ENCODE assay signal across 9 cellular contexts in the genomic region with DNA sequence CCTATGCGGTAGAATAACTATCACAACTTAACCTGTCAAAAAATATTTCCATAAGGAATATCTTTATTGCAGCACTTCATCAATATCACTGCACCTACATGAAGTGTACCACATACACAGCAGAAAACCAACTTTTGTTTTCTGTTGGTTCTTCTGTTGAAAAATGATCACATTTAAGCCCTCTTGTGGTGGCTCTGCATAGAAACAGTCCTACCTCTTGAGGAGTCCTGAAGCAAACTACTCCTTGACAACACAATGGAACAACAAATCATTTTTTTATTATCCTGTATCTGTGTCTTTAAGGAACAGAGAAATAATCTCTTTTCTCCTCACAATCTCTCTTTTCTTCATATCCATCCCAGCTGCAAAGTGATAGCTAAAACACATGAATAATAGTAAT. TPM values are rescaled to one million over a fixed set of nuclear protein-coding genes. Genes with fewer than 3 reads are reported as not detected.
DNase-seq lines count a peak whose midpoint lies in the region; ATAC-seq and TF ChIP-seq lines count a peak whose summit lies in the region.
"Had no signal": no experiment of that assay in that cellular context is flagged by ENCODE, and none has a peak within 500 bp of the region (broad histone marks: within the 10 kb centered on the region; RNA-seq: fewer than 3 reads in every experiment).

No MANE protein-coding gene starts in this region.

- H3K27me3 Mint-ChIP-seq in CD14-positive monocyte (ENCODE audit: low read depth in 3 of 3): peaks cover 0 to 8% (median 1%) of the 10 kb centered on the region in 3 donors
- H3K27me3 Mint-ChIP-seq in activated CD8-positive, alpha-beta memory T cell treated with anti-CD3 and anti-CD28 coated beads, Interleukin-2, amount 10 ng/mL, durations not matched to agents 7 days and 5 days: peaks cover 5% of the 10 kb centered on the region
- H3K27me3 Mint-ChIP-seq in activated T-helper 2 cell treated with anti-CD3 and anti-CD28 coated beads, Interferon-gamma antibody, Interleukin-2, Interleukin-4, amounts not matched to agents 10 μg/mL and 5 μg/mL and 100 μg/mL, durations not matched to agents 14 hours and 24 hours and 36 hours (ENCODE audit: low read depth): no peaks in the 10 kb centered on the region

- no peaks in the 10 kb centered on the region for H3K4me1 Mint-ChIP-seq in CD14-positive monocyte
- no peaks in the 10 kb centered on the region for H3K4me1 Mint-ChIP-seq in activated CD8-positive, alpha-beta memory T cell treated with anti-CD3 and anti-CD28 coated beads, Interleukin-2, amount 10 ng/mL, durations not matched to agents 7 days and 5 days
- H3K4me1 Mint-ChIP-seq in activated T-helper 2 cell treated with anti-CD3 and anti-CD28 coated beads, Interferon-gamma antibody, Interleukin-2, Interleukin-4, amounts not matched to agents 10 μg/mL and 5 μg/mL and 100 μg/mL, durations not matched to agents 14 hours and 24 hours and 36 hours (ENCODE audit: low read depth): no peaks in the 10 kb centered on the region

- TF ChIP-seq POLR2A in heart left ventricle (IDR thresholded peaks at IDR 0.05): no peak

- H3K36me3 ChIP-seq in H7 (replicated peaks; ENCODE audit: control insufficient read depth, insufficient read depth, low read length) (no peaks in the 10 kb centered on the region), heart left ventricle (no peaks in the 10 kb centered on the region)
- H3K36me3 ChIP-seq: thoracic aorta had no signal

- no peak overlapping the region for H3K4me3 Mint-ChIP-seq in CD14-positive monocyte
- H3K4me3 Mint-ChIP-seq in activated CD8-positive, alpha-beta memory T cell treated with anti-CD3 and anti-CD28 coated beads, Interleukin-2, amount 10 ng/mL, durations not matched to agents 7 days and 5 days: no peak overlapping the region
- no peak overlapping the region for H3K4me3 Mint-ChIP-seq in activated T-helper 2 cell treated with anti-CD3 and anti-CD28 coated beads, Interferon-gamma antibody, Interleukin-2, Interleukin-4, amounts not matched to agents 10 μg/mL and 5 μg/mL and 100 μg/mL, durations not matched to agents 14 hours and 24 hours and 36 hours (ENCODE audit: low read depth)

- H3K9me3 ChIP-seq in heart left ventricle: no peaks in the 10 kb centered on the region
- H3K9me3 ChIP-seq: thoracic aorta had no signal

- ATAC-seq in heart left ventricle: no peak
- ATAC-seq in activated CD8-positive, alpha-beta memory T cell treated with anti-CD3 and anti-CD28 coated beads, Interleukin-2, amount 10 ng/mL, durations not matched to agents 7 days and 5 days: no peak

- intact Hi-C loops in CD14-positive monocyte (cut with micrococcal nuclease) (no loop called here), heart left ventricle (cut with DNase I) (no loop called here)
- intact Hi-C loops in activated T-helper 2 cell treated with anti-CD3 and anti-CD28 coated beads, Interferon-gamma antibody, Interleukin-2, Interleukin-4, amounts not matched to agents 10 μg/mL and 5 μg/mL and 100 μg/mL, durations not matched to agents 14 hours and 24 hours and 36 hours (cut with micrococcal nuclease): no loop called here

- TF ChIP-seq CTCF in CD14-positive monocyte (IDR thresholded peaks at IDR 0.05): peak; percentile 13
- peak in 1 of 12 donors; percentile 10 for TF ChIP-seq CTCF in heart left ventricle (IDR thresholded peaks at IDR 0.05)

- DNase-seq in CD14-positive monocyte (ENCODE audit: low spot score): no peak
- DNase-seq in H7: peak; percentile 36
- peak; percentile 2 for DNase-seq in RPMI7951 (ENCODE audit: low read depth)
- peak; percentile 16 for DNase-seq in hepatic stellate cell (ENCODE audit: low spot score)
- no peak for DNase-seq in NCI-H2029 treated with DMSO at 0.1 percent for 48 hours (lab: John Stamatoyannopoulos, UW)
- no peak for DNase-seq in heart left ventricle
- DNase-seq in activated CD8-positive, alpha-beta memory T cell treated with anti-CD3 and anti-CD28 coated beads, Interleukin-2, amount 10 ng/mL, durations not matched to agents 7 days and 5 days: no peak
- no peak for DNase-seq in activated T-helper 2 cell treated with anti-CD3 and anti-CD28 coated beads, Interferon-gamma antibody, Interleukin-2, Interleukin-4, amounts not matched to agents 10 μg/mL and 5 μg/mL and 100 μg/mL, durations not matched to agents 14 hours and 24 hours and 36 hours (ENCODE audit: low spot score)

- H3K4me3 ChIP-seq in H7 (ENCODE audit: insufficient read depth, low read depth, low read length) (no peak overlapping the region), heart left ventricle (no peak overlapping the region)
- H3K4me3 ChIP-seq: thoracic aorta had no signal

- no peak overlapping the region for H3K27ac ChIP-seq in heart left ventricle
- H3K27ac ChIP-seq: thoracic aorta had no signal

- whole genome bisulfite sequencing in heart left ventricle, 4 donors: 93 to 98% (median 94%) methylated on average over 1 of the region's 1 CpG

- no peak overlapping the region for H3K27ac Mint-ChIP-seq in CD14-positive monocyte
- H3K27ac Mint-ChIP-seq in activated CD8-positive, alpha-beta memory T cell treated with anti-CD3 and anti-CD28 coated beads, Interleukin-2, amount 10 ng/mL, durations not matched to agents 7 days and 5 days: no peak overlapping the region
- no peak overlapping the region for H3K27ac Mint-ChIP-seq in activated T-helper 2 cell treated with anti-CD3 and anti-CD28 coated beads, Interferon-gamma antibody, Interleukin-2, Interleukin-4, amounts not matched to agents 10 μg/mL and 5 μg/mL and 100 μg/mL, durations not matched to agents 14 hours and 24 hours and 36 hours

- CTCF ChIA-PET in activated CD8-positive, alpha-beta memory T cell treated with anti-CD3 and anti-CD28 coated beads, Interleukin-2, amount 10 ng/mL, durations not matched to agents 7 days and 5 days (lab: Charles Lee): no interaction called here

- no peaks in the 10 kb centered on the region for H3K9me3 Mint-ChIP-seq in CD14-positive monocyte
- no peaks in the 10 kb centered on the region for H3K9me3 Mint-ChIP-seq in activated CD8-positive, alpha-beta memory T cell treated with anti-CD3 and anti-CD28 coated beads, Interleukin-2, amount 10 ng/mL, durations not matched to agents 7 days and 5 days (ENCODE audit: low read depth)
- no peaks in the 10 kb centered on the region for H3K9me3 Mint-ChIP-seq in activated T-helper 2 cell treated with anti-CD3 and anti-CD28 coated beads, Interferon-gamma antibody, Interleukin-2, Interleukin-4, amounts not matched to agents 10 μg/mL and 5 μg/mL and 100 μg/mL, durations not matched to agents 14 hours and 24 hours and 36 hours

- H3K27me3 ChIP-seq in H7 (ENCODE audit: control insufficient read depth, insufficient read depth, low read length): no peaks in the 10 kb centered on the region
- no peaks in the 10 kb centered on the region for H3K27me3 ChIP-seq in heart left ventricle

- H3K36me3 Mint-ChIP-seq in CD14-positive monocyte: no peaks in the 10 kb centered on the region
- no peaks in the 10 kb centered on the region for H3K36me3 Mint-ChIP-seq in activated CD8-positive, alpha-beta memory T cell treated with anti-CD3 and anti-CD28 coated beads, Interleukin-2, amount 10 ng/mL, durations not matched to agents 7 days and 5 days
- H3K36me3 Mint-ChIP-seq in activated T-helper 2 cell treated with anti-CD3 and anti-CD28 coated beads, Interferon-gamma antibody, Interleukin-2, Interleukin-4, amounts not matched to agents 10 μg/mL and 5 μg/mL and 100 μg/mL, durations not matched to agents 14 hours and 24 hours and 36 hours (ENCODE audit: low read depth): no peaks in the 10 kb centered on the region

- H3K4me1 ChIP-seq in heart left ventricle: no peaks in the 10 kb centered on the region

RNA-seq across cellular contexts. Expression of gene ATOH1, which starts 39.8 kb away (rescaled TPM):
- polyA plus RNA-seq in CD14-positive monocyte (not detected), heart left ventricle (not detected)
- total RNA-seq in H7 (2014; rRNA removed; shearing (Covaris generic)): 0.55 and 0.59 TPM in 2 replicates
- total RNA-seq in RPMI7951 (2014; rRNA removed; shearing (Covaris generic)): not detected in 2 replicates
- total RNA-seq in heart left ventricle: not detected
- total RNA-seq in activated CD8-positive, alpha-beta memory T cell treated with anti-CD3 and anti-CD28 coated beads, Interleukin-2, amount 10 ng/mL, durations not matched to agents 7 days and 5 days: not detected
- total RNA-seq in activated T-helper 2 cell treated with anti-CD3 and anti-CD28 coated beads, Interferon-gamma antibody, Interleukin-2, Interleukin-4, amounts not matched to agents 10 μg/mL and 5 μg/mL and 100 μg/mL, durations not matched to agents 14 hours and 24 hours and 36 hours: not detected in 2 replicates
- total RNA-seq: thoracic aorta had no signal

Comparison
In these comparisons a context has a peak if more than half of its experiments do, and no peak if none do; other contexts are left out.
1. DNase-seq: peak in H7 (single experiment), RPMI7951 (single experiment) and hepatic stellate cell (single experiment); none in CD14-positive monocyte (single experiment), NCI-H2029 treated with DMSO at 0.1 percent for 48 hours (single experiment), heart left ventricle (0 of 5), activated CD8-positive, alpha-beta memory T cell treated with anti-CD3 and anti-CD28 coated beads, Interleukin-2, amount 10 ng/mL, durations not matched to agents 7 days and 5 days (single experiment) and activated T-helper 2 cell treated with anti-CD3 and anti-CD28 coated beads, Interferon-gamma antibody, Interleukin-2, Interleukin-4, amounts not matched to agents 10 μg/mL and 5 μg/mL and 100 μg/mL, durations not matched to agents 14 hours and 24 hours and 36 hours (single experiment).